In the genomic region with DNA sequence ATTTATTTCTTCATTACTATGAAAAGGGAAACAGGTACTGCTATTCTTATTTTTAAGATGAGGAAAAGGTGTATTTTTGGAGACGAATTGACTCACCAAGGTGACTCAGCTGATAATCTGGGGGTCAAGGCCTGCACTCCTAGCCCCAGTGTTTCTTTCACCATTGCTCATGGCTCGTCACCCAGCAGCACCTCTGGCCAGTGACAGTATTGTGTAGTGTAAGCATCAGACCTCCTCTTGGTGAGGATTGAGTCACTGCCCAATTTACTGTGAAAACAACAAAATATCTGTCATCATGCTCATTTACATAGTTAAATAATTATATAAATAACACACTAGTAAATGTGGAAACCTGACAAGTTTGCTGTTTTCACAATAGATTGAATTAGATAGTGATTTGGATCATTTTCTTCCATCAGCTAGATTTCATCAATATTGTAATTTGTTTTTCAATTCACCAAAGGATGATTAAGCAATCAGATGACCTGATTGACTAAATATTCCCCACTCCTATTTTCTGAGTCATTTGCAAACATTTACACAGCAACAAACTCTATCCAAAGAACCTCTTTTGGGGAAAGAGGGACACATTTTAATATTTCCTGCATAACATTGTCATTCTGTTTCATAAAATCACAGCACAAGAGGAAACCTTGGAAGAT, we compare ENCODE assay signal across 12 cellular contexts.
DNase-seq lines count a peak whose midpoint lies in the region; ATAC-seq, FAIRE-seq and TF ChIP-seq lines count a peak whose summit lies in the region.
"Had no signal": no experiment of that assay in that cellular context is flagged by ENCODE, and none has a peak within 500 bp of the region (broad histone marks: within the 10 kb centered on the region; RNA-seq: fewer than 3 reads in every experiment).

No MANE protein-coding gene starts in this region.

- no peak overlapping the region for H3K4me3 ChIP-seq in bronchial epithelial cell (ENCODE audit: low read depth, low read length)

- no peaks in the 10 kb centered on the region for H3K36me3 ChIP-seq in bronchial epithelial cell (ENCODE audit: control insufficient read depth, insufficient read depth, low read length)

- no peaks in the 10 kb centered on the region for H3K27me3 ChIP-seq in bronchial epithelial cell (ENCODE audit: control insufficient read depth, insufficient read depth, low read length)

- peak; percentile 64 for DNase-seq in AG08396 (ENCODE audit: low spot score)
- peak; percentile 70 for DNase-seq in LHCN-M2 (ENCODE audit: low read depth)
- peak; percentile 94 for DNase-seq in bronchial epithelial cell (ENCODE audit: low read depth)
- no peak for DNase-seq in left lobe of liver (ENCODE audit: low spot score)
- DNase-seq: activated CD4-positive, alpha-beta T cell treated with anti-CD3 and anti-CD28 coated beads for 1 hour; NCI-H187; stimulated activated CD4-positive, alpha-beta T cell treated with anti-CD3 and anti-CD28 coated beads, Interleukin-2, amount 100 ng/mL, for 24 hours had no signal

- ATAC-seq in left lobe of liver (peak; percentile 73), HG03196 (IDR thresholded peaks at IDR 0.05; ENCODE audit: unreplicated experiment) (no peak), GM19397 (IDR thresholded peaks at IDR 0.05; ENCODE audit: unreplicated experiment) (no peak), HG03457 (IDR thresholded peaks at IDR 0.05; ENCODE audit: unreplicated experiment) (no peak), GM19463 (IDR thresholded peaks at IDR 0.05; ENCODE audit: unreplicated experiment) (no peak)

- FAIRE-seq in bronchial epithelial cell (lab: Jason Lieb, UNC) = no peak
- FAIRE-seq: H1 had no signal

- TF ChIP-seq CTCF in bronchial epithelial cell (IDR thresholded peaks at IDR 0.05; ENCODE audit: insufficient read depth, low read length, severe bottlenecking) = no peak
